Comparison of ENCODE assay signal across 12 cellular contexts in genomic region chr10:78552261-78552811, GRCh38.
DNase-seq lines count a peak whose midpoint lies in the region; TF ChIP-seq lines count a peak whose summit lies in the region.
"Had no signal": no experiment of that assay in that cellular context is flagged by ENCODE, and none has a peak within 500 bp of the region (broad histone marks: within the 10 kb centered on the region; RNA-seq: fewer than 3 reads in every experiment).

No MANE protein-coding gene starts in this region.

- no peaks in the 10 kb centered on the region for H3K9me3 ChIP-seq in H9 (ENCODE audit: control insufficient read depth, low read depth, low read length)
- H3K9me3 ChIP-seq in esophagus muscularis mucosa = no peaks in the 10 kb centered on the region

- H3K23me2 ChIP-seq in H9 (ENCODE audit: insufficient read length, low read depth, low read length, poor library complexity, severe bottlenecking) = no peaks in the 10 kb centered on the region

- H4K8ac ChIP-seq in H9 (replicated peaks; ENCODE audit: insufficient read length, low read depth, low read length) = no peak overlapping the region

- DNase-seq in H9 = no peak
- peak; percentile 94 for DNase-seq in esophagus muscularis mucosa (ENCODE audit: extremely low spot score)
- DNase-seq in mesenteric fat pad (ENCODE audit: low spot score) = peak; percentile 78
- peak; percentile 32 for DNase-seq in superior temporal gyrus (ENCODE audit: extremely low spot score)
- DNase-seq in NCI-H82 (lab: John Stamatoyannopoulos, UW) = no peak
- no peak for DNase-seq in DMS153 (lab: John Stamatoyannopoulos, UW)
- no peak for DNase-seq in T1000 (lab: John Stamatoyannopoulos, UW)
- no peak for DNase-seq in D341Med (ENCODE audit: low spot score)
- DNase-seq: EL; NCI-H1105; stimulated activated naive B cell treated with anti-CD40 and anti-IgM and Interleukin-4, amounts not matched to agents 10 μg/mL and 1 μg/mL and 100 μg/mL, for 72 hours had no signal

- H3K14ac ChIP-seq in H9 (ENCODE audit: insufficient read depth, low read length) = peak overlapping the region; percentile 15; the same call in 1 of the 2 replicates

- no peak overlapping the region for H2BK12ac ChIP-seq in H9 (ENCODE audit: insufficient read length, low read depth, low read length)

- TF ChIP-seq POLR2A in esophagus muscularis mucosa (IDR thresholded peaks at IDR 0.05; ENCODE audit: low read depth) = no peak

- H3K36me3 ChIP-seq in esophagus muscularis mucosa = no peaks in the 10 kb centered on the region

- no peak overlapping the region for H3K4ac ChIP-seq in H9 (ENCODE audit: low read depth, low read length)

- no peaks in the 10 kb centered on the region for H3K36me3 Mint-ChIP-seq in H9 (ENCODE audit: insufficient read depth in 1 of 3, low read depth in 3 of 3)
- H3K36me3 Mint-ChIP-seq: stimulated activated naive B cell treated with anti-CD40 and anti-IgM and Interleukin-4, amounts not matched to agents 10 μg/mL and 1 μg/mL and 100 μg/mL, for 72 hours had no signal

- TF ChIP-seq CTCF in H9 (conservative IDR thresholded peaks at IDR 0.05) (no peak), esophagus muscularis mucosa (IDR thresholded peaks at IDR 0.05) (no peak)

- no peak overlapping the region for H4K5ac ChIP-seq in H9 (ENCODE audit: insufficient read length, low read depth, low read length)

- H2AK5ac ChIP-seq in H9 (ENCODE audit: insufficient read length, low read length) = no peak overlapping the region

- no peak overlapping the region for H3K23ac ChIP-seq in H9 (ENCODE audit: insufficient read length, low read depth, low read length)

- no peak overlapping the region for H3K56ac ChIP-seq in H9 (ENCODE audit: insufficient read length, low read depth, low read length)

- peaks cover 20% of the 10 kb centered on the region; the same call in 1 of the 2 replicates for H3K4me1 ChIP-seq in H9 (ENCODE audit: insufficient read depth, low read length)
- H3K4me1 ChIP-seq in esophagus muscularis mucosa = peaks cover 17 to 43% (median 34%) of the 10 kb centered on the region in 4 donors

- no peak overlapping the region for H2BK5ac ChIP-seq in H9 (ENCODE audit: insufficient read length, low read length)

- H2BK15ac ChIP-seq in H9 (ENCODE audit: low read depth, low read length) = no peak overlapping the region

- no peaks in the 10 kb centered on the region for H4K20me1 ChIP-seq in H9 (ENCODE audit: control insufficient read depth, insufficient read depth, insufficient read length)

- H2BK120ac ChIP-seq in H9 (ENCODE audit: low read depth, low read length, poor library complexity, severe bottlenecking) = no peak overlapping the region

- no peak overlapping the region for H3K9ac ChIP-seq in H9 (ENCODE audit: extremely low read depth, insufficient read length, low read length)
- H3K9ac ChIP-seq: parathyroid adenoma had no signal

- H2BK20ac ChIP-seq in H9 (ENCODE audit: low read depth, low read length, poor library complexity, severe bottlenecking) = no peak overlapping the region

- no peak overlapping the region for H3T11ph ChIP-seq in H9 (ENCODE audit: low read length)

- H3K4me1 Mint-ChIP-seq in H9 = peaks cover 46 to 49% of the 10 kb centered on the region in 2 experiments
- H3K4me1 Mint-ChIP-seq: stimulated activated naive B cell treated with anti-CD40 and anti-IgM and Interleukin-4, amounts not matched to agents 10 μg/mL and 1 μg/mL and 100 μg/mL, for 72 hours had no signal

- no peaks in the 10 kb centered on the region for H3K79me2 ChIP-seq in H9 (ENCODE audit: insufficient read depth, low read length)
- H3K79me2 ChIP-seq: parathyroid adenoma had no signal

- no CpG with 5 or more reads among the region's 7 CpGs for WGBS in H9 (ENCODE audit: extremely low coverage, insufficient read length, low lambda C conversion rate)
- WGBS in esophagus muscularis mucosa = 32% methylated on average over 6 of the region's 7 CpGs

- H3K79me1 ChIP-seq in H9 (ENCODE audit: insufficient read depth, low read depth, low read length, poor library complexity, severe bottlenecking) = no peaks in the 10 kb centered on the region

- peak overlapping the region; percentile 48 to 89 (median 63); a peak in 3 of 7 replicates for H3K27ac Mint-ChIP-seq in H9
- H3K27ac Mint-ChIP-seq: stimulated activated naive B cell treated with anti-CD40 and anti-IgM and Interleukin-4, amounts not matched to agents 10 μg/mL and 1 μg/mL and 100 μg/mL, for 72 hours had no signal

- no peak overlapping the region for H3K4me3 ChIP-seq in esophagus muscularis mucosa

- no peaks in the 10 kb centered on the region for H3K27me3 ChIP-seq in H9 (ENCODE audit: insufficient read depth, low read length)
- H3K27me3 ChIP-seq in esophagus muscularis mucosa = no peaks in the 10 kb centered on the region

- H3K4me2 ChIP-seq in H9 (ENCODE audit: insufficient read depth, insufficient read length, low read length) = no peak overlapping the region

- H3K27ac ChIP-seq in H9 (ENCODE audit: insufficient read length, low read depth, low read length) (no peak overlapping the region), esophagus muscularis mucosa (replicated peaks in 1 of 4) (peak overlapping the region; percentile 74 to 83 (median 80))
- H3K27ac ChIP-seq: parathyroid adenoma had no signal

- no peak overlapping the region for H4K91ac ChIP-seq in H9 (ENCODE audit: insufficient read length, low read depth, low read length)

- no peak overlapping the region for H2AFZ ChIP-seq in H9 (ENCODE audit: low read length)
- H2AFZ ChIP-seq: parathyroid adenoma had no signal

- no peak for TF ChIP-seq EP300 in esophagus muscularis mucosa (IDR thresholded peaks at IDR 0.05)

- intact Hi-C loops in esophagus muscularis mucosa (cut with DNase I) = no loop called here

- no peak overlapping the region for H3K4me3 Mint-ChIP-seq in H9
- H3K4me3 Mint-ChIP-seq: stimulated activated naive B cell treated with anti-CD40 and anti-IgM and Interleukin-4, amounts not matched to agents 10 μg/mL and 1 μg/mL and 100 μg/mL, for 72 hours had no signal

- no peak overlapping the region for H3K18ac ChIP-seq in H9 (ENCODE audit: insufficient read length, low read depth, low read length)

- H3K27me3 Mint-ChIP-seq in H9 (ENCODE audit: low read depth) = peaks cover 34% of the 10 kb centered on the region

- peaks cover 0 to 2% of the 10 kb centered on the region in 2 experiments; a peak in 1 of 5 replicates for H3K9me3 Mint-ChIP-seq in H9

Comparison
In these comparisons a context has a peak if more than half of its experiments do, and no peak if none do; other contexts are left out.
1. DNase-seq: peak in esophagus muscularis mucosa (single experiment), mesenteric fat pad (single experiment) and superior temporal gyrus (single experiment); none in H9 (single experiment), NCI-H82 (single experiment), DMS153 (single experiment), T1000 (single experiment) and D341Med (single experiment).